1 cellular context compared by ENCODE assay signal in the genomic region with DNA sequence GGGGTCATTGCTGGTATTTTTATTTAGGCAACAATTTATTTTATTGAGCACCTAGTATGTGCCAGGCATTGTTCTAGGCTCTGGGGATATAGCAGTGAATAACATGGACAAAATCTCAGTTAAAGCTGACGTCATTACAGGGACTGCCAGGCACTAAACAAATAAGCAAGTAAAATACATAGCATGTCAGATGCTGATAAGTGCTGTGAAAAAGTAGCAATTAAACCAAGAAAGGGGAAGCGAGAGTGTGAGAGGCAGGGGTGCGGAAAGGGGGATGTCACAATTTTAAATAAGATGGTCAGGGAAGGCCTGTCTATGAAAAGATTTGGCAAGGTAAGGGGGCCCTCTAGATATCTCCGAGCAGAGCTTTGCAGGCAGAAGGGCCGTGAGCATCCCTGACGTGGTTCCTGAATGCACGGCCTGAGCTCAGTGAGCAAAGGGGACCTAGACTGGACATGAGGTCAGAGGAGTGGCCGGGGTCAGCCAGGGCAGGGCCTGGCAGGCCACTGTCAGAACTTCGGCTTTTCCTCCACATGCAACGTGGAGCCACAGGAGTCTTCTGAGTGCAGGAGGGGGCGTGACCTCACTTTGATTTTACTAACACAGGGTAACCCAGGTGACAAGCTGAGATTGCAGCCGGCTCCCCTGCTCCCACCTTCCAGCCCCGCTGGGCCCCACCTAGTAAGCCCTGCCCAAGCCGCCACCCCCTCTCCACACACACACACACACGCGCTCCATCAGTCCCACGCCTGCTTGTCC.
TF ChIP-seq lines count a peak whose summit lies in the region.

No MANE protein-coding gene starts in this region.

TF ChIP-seq in GM12878, 131 proteins besides CTCF, POLR2A, EP300 and RAD21 (continued from another document and continues in another):
- TF ChIP-seq MTA2 (IDR thresholded peaks at IDR 0.05; ENCODE audit: low read depth) (peak; percentile 98), CEBPB (IDR thresholded peaks at IDR 0.05; ENCODE audit: borderline replicate concordance in 1 of 2, low read depth in 2 of 2, low read length in 2 of 2) (no peak), ZZZ3 (IDR thresholded peaks at IDR 0.05; ENCODE audit: control insufficient read depth, insufficient read length, low read depth) (no peak), RB1 (IDR thresholded peaks at IDR 0.05; ENCODE audit: borderline replicate concordance) (no peak), PAX8 (IDR thresholded peaks at IDR 0.05) (no peak), WRNIP1 (IDR thresholded peaks at IDR 0.05; ENCODE audit: borderline replicate concordance, low read depth, low read length) (no peak), MYC (IDR thresholded peaks at IDR 0.05; ENCODE audit: insufficient read depth, insufficient read length, insufficient replicate concordance, low read length, severe bottlenecking) (no peak), ZBTB40 (IDR thresholded peaks at IDR 0.05; ENCODE audit: borderline replicate concordance) (no peak), SIX5 (IDR thresholded peaks at IDR 0.05; ENCODE audit: low read depth, low read length, severe bottlenecking) (no peak), ZNF592 (IDR thresholded peaks at IDR 0.05) (no peak), RELA (IDR thresholded peaks at IDR 0.05; ENCODE audit: borderline replicate concordance, partially characterized antibody) (peak; percentile 43), HDAC6 (IDR thresholded peaks at IDR 0.05; ENCODE audit: unreplicated experiment) (no peak), PKNOX1 (IDR thresholded peaks at IDR 0.05) (peak; percentile 71), POLR2AphosphoS2 (IDR thresholded peaks at IDR 0.05; ENCODE audit: low read depth, low read length) (no peak), BACH1 (IDR thresholded peaks at IDR 0.05; ENCODE audit: borderline replicate concordance) (peak; percentile 64; the same call in 1 of the 2 replicates), TBL1XR1 (IDR thresholded peaks at IDR 0.05; ENCODE audit: low read depth, low read length) (no peak; the same call in 1 of the 2 replicates), ZNF274 (IDR thresholded peaks at IDR 0.05; ENCODE audit: insufficient read depth, insufficient read length) (no peak), CEBPZ (IDR thresholded peaks at IDR 0.05; ENCODE audit: low read depth, low read length) (no peak), TARDBP (IDR thresholded peaks at IDR 0.05; ENCODE audit: borderline replicate concordance) (no peak), RBBP5 (conservative IDR thresholded peaks at IDR 0.05) (no peak), CBX5 (IDR thresholded peaks at IDR 0.05; ENCODE audit: low read depth) (no peak), TCF3 (IDR thresholded peaks at IDR 0.05; ENCODE audit: borderline replicate concordance, insufficient read depth, low read depth, low read length) (no peak), POLR2AphosphoS5 (IDR thresholded peaks at IDR 0.05; ENCODE audit: low read length) (no peak), GATAD2B (conservative IDR thresholded peaks at IDR 0.05; ENCODE audit: low read depth) (no peak), SRF (IDR thresholded peaks at IDR 0.05; ENCODE audit: low read depth in 2 of 2, low read length in 2 of 2) (no peak), MXI1 (IDR thresholded peaks at IDR 0.05; ENCODE audit: low read depth, low read length) (peak; percentile 87; the same call in 1 of the 2 replicates), CREB1 (IDR thresholded peaks at IDR 0.05; ENCODE audit: low read depth) (no peak), TCF12 (IDR thresholded peaks at IDR 0.05; ENCODE audit: low read depth, low read length) (no peak), GABPA (IDR thresholded peaks at IDR 0.05; ENCODE audit: low read depth) (no peak), NFYA (IDR thresholded peaks at IDR 0.05; ENCODE audit: borderline replicate concordance, low read depth, low read length) (no peak), FOXM1 (IDR thresholded peaks at IDR 0.05; ENCODE audit: low read depth, low read length) (no peak), MAX (IDR thresholded peaks at IDR 0.05; ENCODE audit: low read depth, low read length) (no peak), YBX1 (IDR thresholded peaks at IDR 0.05) (no peak), YY1 (IDR thresholded peaks at IDR 0.05; ENCODE audit: low read depth, low read length) (no peak), ZBTB11 (CRISPR knock-in tag; IDR thresholded peaks at IDR 0.05) (no peak), ATF7 (IDR thresholded peaks at IDR 0.05; ENCODE audit: low read depth) (peak; percentile 100)
- TF ChIP-seq, protein P1, sequence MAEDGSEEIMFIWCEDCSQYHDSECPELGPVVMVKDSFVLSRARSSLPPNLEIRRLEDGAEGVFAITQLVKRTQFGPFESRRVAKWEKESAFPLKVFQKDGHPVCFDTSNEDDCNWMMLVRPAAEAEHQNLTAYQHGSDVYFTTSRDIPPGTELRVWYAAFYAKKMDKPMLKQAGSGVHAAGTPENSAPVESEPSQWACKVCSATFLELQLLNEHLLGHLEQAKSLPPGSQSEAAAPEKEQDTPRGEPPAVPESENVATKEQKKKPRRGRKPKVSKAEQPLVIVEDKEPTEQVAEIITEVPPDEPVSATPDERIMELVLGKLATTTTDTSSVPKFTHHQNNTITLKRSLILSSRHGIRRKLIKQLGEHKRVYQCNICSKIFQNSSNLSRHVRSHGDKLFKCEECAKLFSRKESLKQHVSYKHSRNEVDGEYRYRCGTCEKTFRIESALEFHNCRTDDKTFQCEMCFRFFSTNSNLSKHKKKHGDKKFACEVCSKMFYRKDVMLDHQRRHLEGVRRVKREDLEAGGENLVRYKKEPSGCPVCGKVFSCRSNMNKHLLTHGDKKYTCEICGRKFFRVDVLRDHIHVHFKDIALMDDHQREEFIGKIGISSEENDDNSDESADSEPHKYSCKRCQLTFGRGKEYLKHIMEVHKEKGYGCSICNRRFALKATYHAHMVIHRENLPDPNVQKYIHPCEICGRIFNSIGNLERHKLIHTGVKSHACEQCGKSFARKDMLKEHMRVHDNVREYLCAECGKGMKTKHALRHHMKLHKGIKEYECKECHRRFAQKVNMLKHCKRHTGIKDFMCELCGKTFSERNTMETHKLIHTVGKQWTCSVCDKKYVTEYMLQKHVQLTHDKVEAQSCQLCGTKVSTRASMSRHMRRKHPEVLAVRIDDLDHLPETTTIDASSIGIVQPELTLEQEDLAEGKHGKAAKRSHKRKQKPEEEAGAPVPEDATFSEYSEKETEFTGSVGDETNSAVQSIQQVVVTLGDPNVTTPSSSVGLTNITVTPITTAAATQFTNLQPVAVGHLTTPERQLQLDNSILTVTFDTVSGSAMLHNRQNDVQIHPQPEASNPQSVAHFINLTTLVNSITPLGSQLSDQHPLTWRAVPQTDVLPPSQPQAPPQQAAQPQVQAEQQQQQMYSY (CRISPR knock-in tag; IDR thresholded peaks at IDR 0.05): no peak; the same call in 1 of the 2 replicates
